ENCODE assay signal across 36 cellular contexts in the genomic region with DNA sequence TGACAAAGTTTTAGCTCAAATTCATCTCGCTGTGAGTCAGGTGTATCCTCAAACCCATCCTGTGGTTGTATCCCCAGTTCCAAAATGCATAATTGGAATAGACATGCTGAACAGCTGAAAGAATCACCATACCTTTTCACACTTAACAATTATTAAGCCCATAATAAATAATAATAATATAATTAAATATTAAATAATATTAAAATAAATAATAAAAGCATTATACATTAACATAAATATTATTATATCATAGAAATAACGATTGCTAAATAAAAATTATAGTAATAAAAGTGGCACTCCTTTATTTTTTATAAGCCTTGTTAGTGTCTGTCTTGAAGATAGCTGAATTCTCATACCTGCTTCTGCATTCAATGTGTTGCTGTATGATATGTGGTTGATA.
"Had no signal": no experiment of that assay in that cellular context is flagged by ENCODE, and none has a peak within 500 bp of the region (broad histone marks: within the 10 kb centered on the region; RNA-seq: fewer than 3 reads in every experiment).

No MANE protein-coding gene starts in this region.

- H3K4me3 Mint-ChIP-seq: activated B cell treated with CpG ODN at 0.5 μM for 24 hours; activated CD4-positive, alpha-beta memory T cell treated with anti-CD3 and anti-CD28 coated beads for 36 hours; activated CD4-positive, alpha-beta T cell treated with anti-CD3 and anti-CD28 coated beads, Interleukin-2, amount 10 ng/mL, durations not matched to agents 24 days and 14 days; activated CD8-positive, alpha-beta T cell treated with anti-CD3 and anti-CD28 coated beads for 36 hours; activated naive CD4-positive, alpha-beta T cell treated with anti-CD3 and anti-CD28 coated beads for 36 hours; activated naive CD8-positive, alpha-beta T cell treated with anti-CD3 and anti-CD28 coated beads for 36 hours; activated T-cell treated with anti-CD3 and anti-CD28 coated beads, Interleukin-2, amount 50 U/mL, for 4 hours; activated T-cell treated with anti-CD3 and anti-CD28 coated beads, Interleukin-2, amount 50 U/mL, for 72 hours; activated T-helper 1 cell treated with anti-CD3 and anti-CD28 coated beads, Interleukin-12 subunit alpha, Interleukin-12 subunit beta, Interleukin-2, Interleukin-4 antibody, amounts not matched to agents 30 ng/mL and 10 ng/mL and 1 ng/mL, durations not matched to agents 14 hours and 24 hours and 36 hours; activated T-helper 17 cell treated with anti-CD3 and anti-CD28 coated beads, Interleukin-2, amount 50 U/mL, for 72 hours; T-helper 1 cell treated with Interleukin-12 subunit alpha and Interleukin-12 subunit beta and Interleukin-4 antibody, amounts not matched to agents 30 μg/mL and 1 μg/mL, for 36 hours; T-helper 2 cell treated with Interferon-gamma antibody and Interleukin-4, amounts not matched to agents 5 μg/mL and 100 μg/mL, for 36 hours had no signal

- H3K4me3 ChIP-seq: adrenal gland, body of pancreas, breast epithelium had no signal

- H3K36me3 ChIP-seq: adrenal gland, brain microvascular endothelial cell, breast epithelium, WERI-Rb-1 had no signal

- H3K27ac Mint-ChIP-seq: activated B cell treated with CpG ODN at 0.5 μM for 24 hours; activated CD4-positive, alpha-beta memory T cell treated with anti-CD3 and anti-CD28 coated beads for 36 hours; activated CD4-positive, alpha-beta T cell treated with anti-CD3 and anti-CD28 coated beads, Interleukin-2, amount 10 ng/mL, durations not matched to agents 24 days and 14 days; activated CD8-positive, alpha-beta T cell treated with anti-CD3 and anti-CD28 coated beads for 36 hours; activated naive CD4-positive, alpha-beta T cell treated with anti-CD3 and anti-CD28 coated beads for 36 hours; activated naive CD4-positive, alpha-beta T cell treated with anti-CD3 and anti-CD28 coated beads, Interleukin-2, amount 50 U/mL, for 72 hours; activated naive CD8-positive, alpha-beta T cell treated with anti-CD3 and anti-CD28 coated beads for 36 hours; activated T-helper 1 cell treated with anti-CD3 and anti-CD28 coated beads, Interleukin-12 subunit alpha, Interleukin-12 subunit beta, Interleukin-2, Interleukin-4 antibody, amounts not matched to agents 30 ng/mL and 10 ng/mL and 1 ng/mL, durations not matched to agents 14 hours and 24 hours and 36 hours; activated T-helper 17 cell treated with anti-CD3 and anti-CD28 coated beads, Interleukin-2, amount 50 U/mL, for 72 hours; T-helper 1 cell treated with Interleukin-12 subunit alpha and Interleukin-12 subunit beta and Interleukin-4 antibody, amounts not matched to agents 30 μg/mL and 1 μg/mL, for 36 hours; T-helper 2 cell treated with Interferon-gamma antibody and Interleukin-4, amounts not matched to agents 5 μg/mL and 100 μg/mL, for 36 hours had no signal

- H3K27me3 ChIP-seq: adrenal gland, body of pancreas, brain microvascular endothelial cell, breast epithelium had no signal

- H3K9me3 ChIP-seq: adrenal gland, body of pancreas, breast epithelium had no signal

- H3K4me1 ChIP-seq: adrenal gland, body of pancreas, breast epithelium had no signal

- FAIRE-seq: astrocyte had no signal

- ATAC-seq: activated CD8-positive, alpha-beta T cell treated with anti-CD3 and anti-CD28 coated beads for 36 hours; activated naive CD4-positive, alpha-beta T cell treated with anti-CD3 and anti-CD28 coated beads, Interleukin-2, amount 50 U/mL, for 72 hours; activated T-cell treated with anti-CD3 and anti-CD28 coated beads, Interleukin-2, amount 50 U/mL, for 4 hours; activated T-cell treated with anti-CD3 and anti-CD28 coated beads, Interleukin-2, amount 50 U/mL, for 72 hours; activated T-helper 17 cell treated with anti-CD3 and anti-CD28 coated beads, Interleukin-2, amount 50 U/mL, for 72 hours; body of pancreas had no signal

- H3K9me3 Mint-ChIP-seq: activated B cell treated with CpG ODN at 0.5 μM for 24 hours had no signal

- H3K27ac ChIP-seq: adrenal gland, body of pancreas, brain microvascular endothelial cell, breast epithelium, WERI-Rb-1 had no signal

- H3K27me3 Mint-ChIP-seq: activated B cell treated with CpG ODN at 0.5 μM for 24 hours; activated CD4-positive, alpha-beta memory T cell treated with anti-CD3 and anti-CD28 coated beads for 36 hours; activated CD4-positive, alpha-beta T cell treated with anti-CD3 and anti-CD28 coated beads, Interleukin-2, amount 10 ng/mL, durations not matched to agents 24 days and 14 days; activated CD8-positive, alpha-beta T cell treated with anti-CD3 and anti-CD28 coated beads for 36 hours; activated naive CD8-positive, alpha-beta T cell treated with anti-CD3 and anti-CD28 coated beads for 36 hours; activated T-helper 17 cell treated with anti-CD3 and anti-CD28 coated beads, Interleukin-2, amount 50 U/mL, for 72 hours had no signal

- DNase-seq: activated B cell treated with CpG ODN at 0.5 μM for 24 hours; activated CD4-positive, alpha-beta memory T cell treated with anti-CD3 and anti-CD28 coated beads for 36 hours; activated CD4-positive, alpha-beta T cell treated with anti-CD3 and anti-CD28 coated beads for 4 hours; activated CD4-positive, alpha-beta T cell treated with anti-CD3 and anti-CD28 coated beads, Interleukin-2, amount 10 ng/mL, durations not matched to agents 24 days and 14 days; activated CD4-positive, alpha-beta T cell treated with anti-CD3 and anti-CD28 coated beads, Interleukin-2, amount 50 U/mL, for 1 hour; activated CD4-positive, alpha-beta T cell treated with anti-CD3 and anti-CD28 coated beads, Interleukin-2, amount 50 U/mL, for 4 hours; activated CD4-positive, CD25-positive, alpha-beta regulatory T cell treated with anti-CD3 and anti-CD28 coated beads, Interleukin-2, amount 50 U/mL, for 72 hours; activated CD8-positive, alpha-beta memory T cell treated with anti-CD3 and anti-CD28 coated beads, Interleukin-2, amount 50 U/mL, for 4 hours; activated CD8-positive, alpha-beta T cell treated with anti-CD3 and anti-CD28 coated beads for 36 hours; activated effector memory CD4-positive, alpha-beta T cell treated with anti-CD3 and anti-CD28 coated beads, Interleukin-2, amount 50 U/mL, for 16 hours; activated gamma-delta T cell treated with Interleukin-2 at 50 U/mL for 16 hours; activated naive CD4-positive, alpha-beta T cell; activated naive CD4-positive, alpha-beta T cell treated with anti-CD3 and anti-CD28 coated beads for 36 hours; activated naive CD4-positive, alpha-beta T cell treated with anti-CD3 and anti-CD28 coated beads, Interleukin-2, amount 50 U/mL, for 16 hours; activated naive CD8-positive, alpha-beta T cell treated with anti-CD3 and anti-CD28 coated beads for 36 hours; activated T-cell treated with anti-CD3 and anti-CD28 coated beads for 4 hours; activated T-cell treated with anti-CD3 and anti-CD28 coated beads, Interleukin-2, amount 50 U/mL, for 1 hour; activated T-cell treated with anti-CD3 and anti-CD28 coated beads, Interleukin-2, amount 50 U/mL, for 4 hours; activated T-cell treated with anti-CD3 and anti-CD28 coated beads, Interleukin-2, amount 50 U/mL, for 72 hours; adrenal gland; amniotic stem cell; aorta; body of pancreas; brain microvascular endothelial cell; central memory CD4-positive, alpha-beta T cell; T-helper 1 cell; T-helper 2 cell; T-helper 9 cell; WERI-Rb-1 had no signal
